10 cellular contexts compared by ENCODE assay signal in genomic region chr6:84581494-84582259, GRCh38.
DNase-seq lines count a peak whose midpoint lies in the region; ATAC-seq, FAIRE-seq and TF ChIP-seq lines count a peak whose summit lies in the region.
"Had no signal": no experiment of that assay in that cellular context is flagged by ENCODE, and none has a peak within 500 bp of the region (broad histone marks: within the 10 kb centered on the region; RNA-seq: fewer than 3 reads in every experiment).

No MANE protein-coding gene starts in this region.

- no peak for ATAC-seq in GM18867 (IDR thresholded peaks at IDR 0.05; ENCODE audit: unreplicated experiment)
- no peak for ATAC-seq in Right ventricle myocardium inferior

- H3K27ac ChIP-seq in GM23248 = peak overlapping the region; percentile 14

- intact Hi-C loops in Right ventricle myocardium inferior (cut with DNase I) = no loop called here

- no peaks in the 10 kb centered on the region for H3K9me3 ChIP-seq in GM23248 (ENCODE audit: low read depth)

- H4K20me1 ChIP-seq in GM23248 (ENCODE audit: insufficient read depth) = no peaks in the 10 kb centered on the region

- peaks cover 4% of the 10 kb centered on the region for H3F3A ChIP-seq in GM23248 (ENCODE audit: insufficient read depth)

- peak overlapping the region; percentile 7 for H3K4me2 ChIP-seq in GM23248 (ENCODE audit: unreplicated experiment)

- TF ChIP-seq CTCF in GM10248 (IDR thresholded peaks at IDR 0.05; ENCODE audit: control extremely low read depth, extremely low read depth, low read depth, missing control alignments) = no peak

- no peaks in the 10 kb centered on the region for H3K79me2 ChIP-seq in GM23248 (ENCODE audit: insufficient read depth)

- CTCF ChIA-PET in GM10248 (lab: Yijun Ruan, JAX) = no interaction called here

- peaks cover 11% of the 10 kb centered on the region for H3K4me1 ChIP-seq in GM23248 (ENCODE audit: insufficient read depth)

- WGBS in GM23248 (ENCODE audit: low coverage in 1 of 2, low lambda C conversion rate in 2 of 2, missing lambda C conversion rate in 2 of 2), 2 experiments = 64 to 68% methylated on average over 4 of the region's 4 CpGs

- H3K27me3 ChIP-seq in GM23248 (replicated peaks; ENCODE audit: insufficient read depth) = no peaks in the 10 kb centered on the region

- H3K4me3 ChIP-seq in GM23248 = 0 out of 2 replicates have a peak overlapping the region, but pooled peaks have one; percentile 1

- H3K36me3 ChIP-seq in GM23248 (ENCODE audit: low read depth) = no peaks in the 10 kb centered on the region

- H3K9ac ChIP-seq in GM23248 = peak overlapping the region; percentile 11; the same call in 1 of the 2 replicates

- H2AFZ ChIP-seq in GM23248 = peak overlapping the region; percentile 9

- FAIRE-seq in RCC 7860 (lab: Jason Lieb, UNC) = peak; percentile 89

- DNase-seq in AG08395 (ENCODE audit: low spot score) = peak; percentile 69
- DNase-seq in GM23248 = peak; percentile 78
- peak; percentile 72 for DNase-seq in RCC 7860 (ENCODE audit: low spot score)
- DNase-seq in fibroblast of gingiva (ENCODE audit: low read depth) = peak; percentile 75
- no peak for DNase-seq in GM10248 (ENCODE audit: extremely low spot score)
- DNase-seq in C1 segment of cervical spinal cord (lab: John Stamatoyannopoulos, UW) = no peak
- DNase-seq in Right ventricle myocardium inferior (ENCODE audit: missing footprints) = no peak
- DNase-seq: NCI-H1694; stimulated activated CD4-positive, alpha-beta T cell treated with anti-CD3 and anti-CD28 coated beads, Interleukin-12 subunit alpha, Interleukin-12 subunit beta, amount 100 ng/mL, for 4 hours had no signal

- no peaks in the 10 kb centered on the region for H3K9me2 ChIP-seq in GM23248 (ENCODE audit: insufficient read depth)

- in situ Hi-C loops in GM23248 (cut with MboI) = no loop called here

- POLR2A ChIA-PET in GM10248 (lab: Yijun Ruan, JAX) = no interaction called here

Comparison
In these comparisons a context has a peak if more than half of its experiments do, and no peak if none do; other contexts are left out.
1. DNase-seq: peak in AG08395 (single experiment), GM23248 (single experiment), RCC 7860 (single experiment) and fibroblast of gingiva (single experiment); none in GM10248 (single experiment), C1 segment of cervical spinal cord (0 of 14) and Right ventricle myocardium inferior (single experiment).